In the genomic region with DNA sequence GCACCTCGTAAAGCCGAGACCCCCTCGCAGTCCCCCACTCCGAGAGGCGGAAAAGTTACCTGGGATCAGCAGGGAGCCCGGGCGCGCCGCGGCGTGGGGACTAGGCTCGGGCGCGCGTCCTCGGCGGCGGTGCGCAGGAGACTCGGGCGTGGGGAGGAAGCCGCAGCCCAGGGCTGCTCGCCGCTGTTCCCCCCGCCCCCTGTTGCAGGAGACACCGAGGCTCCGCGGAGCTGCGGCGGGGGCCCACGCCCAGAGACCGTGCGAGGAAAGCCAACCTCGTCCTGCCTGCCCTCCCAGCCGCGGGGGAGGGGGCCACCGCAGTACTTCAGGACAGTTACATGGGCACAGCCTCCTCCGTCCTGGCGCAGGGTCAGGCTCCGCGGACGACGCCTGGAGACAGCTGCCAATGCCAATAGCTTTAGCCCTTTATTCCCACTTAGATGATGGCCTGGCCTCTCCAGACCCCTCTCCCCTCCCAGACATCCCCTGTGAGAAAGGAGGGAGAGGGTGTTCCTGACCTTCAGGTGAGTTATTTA, we compare ENCODE assay signal across 8 cellular contexts. TPM values are rescaled to one million over a fixed set of nuclear protein-coding genes. Genes with fewer than 3 reads are reported as not detected.
DNase-seq lines count a peak whose midpoint lies in the region; ATAC-seq and TF ChIP-seq lines count a peak whose summit lies in the region.

A gene (minus strand): TSS at position 144 of the 536 bp plus-strand sequence. CDS start 54,814 bp downstream, outside the sequence.

- no peak within 1 kb of the TSS for H3K27ac Mint-ChIP-seq in HFFc6
- H3K27ac Mint-ChIP-seq in activated CD8-positive, alpha-beta T cell treated with anti-CD3 and anti-CD28 coated beads for 36 hours = no peak within 1 kb of the TSS
- peak within 1 kb of the TSS; percentile 97 for H3K27ac Mint-ChIP-seq in glutamatergic neuron (ENCODE audit: unreplicated experiment)

- H3K9me3 Mint-ChIP-seq in HFFc6 (peaks cover 6% of the 10 kb centered on the region; the same call in 1 of the 2 replicates), glutamatergic neuron (ENCODE audit: unreplicated experiment) (peaks cover 16% of the 10 kb centered on the region)
- no peaks in the 10 kb centered on the region for H3K9me3 Mint-ChIP-seq in activated CD8-positive, alpha-beta T cell treated with anti-CD3 and anti-CD28 coated beads for 36 hours

- H3K36me3 Mint-ChIP-seq in HFFc6 (ENCODE audit: low read depth) (no peaks in the 10 kb centered on the region), glutamatergic neuron (ENCODE audit: unreplicated experiment) (no peaks in the 10 kb centered on the region)
- no peaks in the 10 kb centered on the region for H3K36me3 Mint-ChIP-seq in activated CD8-positive, alpha-beta T cell treated with anti-CD3 and anti-CD28 coated beads for 36 hours (ENCODE audit: low read depth)

- peaks cover 8% of the 10 kb centered on the region; the same call in 1 of the 2 replicates for H3K27me3 Mint-ChIP-seq in HFFc6 (ENCODE audit: insufficient read depth)
- peaks cover 43% of the 10 kb centered on the region for H3K27me3 Mint-ChIP-seq in activated CD8-positive, alpha-beta T cell treated with anti-CD3 and anti-CD28 coated beads for 36 hours
- H3K27me3 Mint-ChIP-seq in glutamatergic neuron (ENCODE audit: unreplicated experiment) = peaks cover 13% of the 10 kb centered on the region

- H3K4me1 Mint-ChIP-seq in HFFc6 (ENCODE audit: low read depth) (no peaks in the 10 kb centered on the region; the same call in 1 of the 2 replicates), glutamatergic neuron (ENCODE audit: low read depth, unreplicated experiment) (peaks cover 28% of the 10 kb centered on the region)
- no peaks in the 10 kb centered on the region for H3K4me1 Mint-ChIP-seq in activated CD8-positive, alpha-beta T cell treated with anti-CD3 and anti-CD28 coated beads for 36 hours (ENCODE audit: low read depth)

- POLR2A ChIA-PET in activated CD8-positive, alpha-beta T cell treated with anti-CD3 and anti-CD28 coated beads for 36 hours (lab: Charles Lee) = no interaction called here

- H3K4me1 ChIP-seq in neuron (ENCODE audit: insufficient read depth, low read length) = peaks cover 18% of the 10 kb centered on the region

- peak within 1 kb of the TSS; percentile 66 for H3K4me3 ChIP-seq in neuron (ENCODE audit: low read length)

- intact Hi-C loops in activated CD8-positive, alpha-beta T cell treated with anti-CD3 and anti-CD28 coated beads for 36 hours (cut with micrococcal nuclease) = no loop called here

- no peaks in the 10 kb centered on the region for H3K36me3 ChIP-seq in neuron (ENCODE audit: insufficient read depth, low read length)

- no peaks in the 10 kb centered on the region for H3K9me3 ChIP-seq in neuron (ENCODE audit: low read length)

- CTCF ChIA-PET in activated CD8-positive, alpha-beta T cell treated with anti-CD3 and anti-CD28 coated beads for 36 hours (lab: Charles Lee) = no interaction called here

- DNase-seq in HFFc6 (no peak), glutamatergic neuron (peak; percentile 70), HuH-7 (ENCODE audit: low spot score) (no peak), Kasumi-1 (lab: John Stamatoyannopoulos, UW) (no peak)
- no peak for DNase-seq in activated CD8-positive, alpha-beta T cell treated with anti-CD3 and anti-CD28 coated beads for 36 hours
- DNase-seq in activated CD4-positive, CD25-positive, alpha-beta regulatory T cell (lab: John Stamatoyannopoulos, UW) = no peak

- peak within 1 kb of the TSS; percentile 84 for H2AFZ ChIP-seq in neuron (ENCODE audit: low read depth, low read length)

- ATAC-seq in activated CD8-positive, alpha-beta T cell treated with anti-CD3 and anti-CD28 coated beads for 36 hours = no peak
- no peak for ATAC-seq in HG03108 (IDR thresholded peaks at IDR 0.05; ENCODE audit: unreplicated experiment)

- H3K27me3 ChIP-seq in neuron (ENCODE audit: insufficient read depth, low read length) = peaks cover 25% of the 10 kb centered on the region

- TF ChIP-seq CTCF in HFFc6 (IDR thresholded peaks at IDR 0.05) (no peak), glutamatergic neuron (IDR thresholded peaks at IDR 0.05; ENCODE audit: partially characterized antibody, unreplicated experiment) (no peak)
- no peak for TF ChIP-seq CTCF in activated CD8-positive, alpha-beta T cell treated with anti-CD3 and anti-CD28 coated beads for 36 hours (IDR thresholded peaks at IDR 0.05)

- H3K4me3 Mint-ChIP-seq in HFFc6 (peak within 1 kb of the TSS; percentile 70; the same call in 1 of the 2 replicates), glutamatergic neuron (ENCODE audit: unreplicated experiment) (peak within 1 kb of the TSS; percentile 98)
- peak within 1 kb of the TSS; percentile 0 for H3K4me3 Mint-ChIP-seq in activated CD8-positive, alpha-beta T cell treated with anti-CD3 and anti-CD28 coated beads for 36 hours

RNA-seq across cellular contexts. Expression of the gene that starts here (rescaled TPM):
- 10 to 100 TPM in 2 of 6 experiments, 1 to 10 TPM in 4; 1.3 to 17.0 (median 1.8) TPM for total RNA-seq in HFFc6 (2021; fragmentation: NEBNext Ultra II Directional; extraction: Animal tissue kit (Norgen Biotek cat#: 25700))
- total RNA-seq in activated CD8-positive, alpha-beta T cell treated with anti-CD3 and anti-CD28 coated beads for 36 hours = under 1 TPM in 1 of 2 experiments, not detected in 1; 0.31 TPM
- 368 TPM for total RNA-seq in glutamatergic neuron (ENCODE audit: unreplicated experiment)

Comparison
In these comparisons a context has a peak if more than half of its experiments do, and no peak if none do; other contexts are left out.
1. RNA of the gene that starts here (total RNA-seq): 368 TPM in glutamatergic neuron (single experiment); 1.3 to 17.0 TPM in HFFc6 and 0.31 TPM in activated CD8-positive, alpha-beta T cell treated with anti-CD3 and anti-CD28 coated beads for 36 hours; every median in the first group is over 10 times any median in the second.
2. H3K4me3 Mint-ChIP-seq: peak in every context shown above with its lines; median percentile 98 in glutamatergic neuron; 70 in HFFc6; 0 in activated CD8-positive, alpha-beta T cell treated with anti-CD3 and anti-CD28 coated beads for 36 hours.